Comparison of ENCODE assay signal across 1 cellular context in genomic region chr1:42682739-42683529, GRCh38.
TF ChIP-seq lines count a peak whose summit lies in the region.

No MANE protein-coding gene starts in this region.

TF ChIP-seq in K562, 482 proteins besides CTCF, POLR2A, EP300 and RAD21 (continued from another document):
- peak; percentile 69; the same call in 1 of the 2 replicates for TF ChIP-seq EP400 (IDR thresholded peaks at IDR 0.05)
- TF ChIP-seq ZNF583 (CRISPR knock-in tag; IDR thresholded peaks at IDR 0.05): 0 out of 2 replicates have a peak, but pooled peaks have one; percentile 29
- peak; percentile 24; the same call in 1 of the 2 replicates for TF ChIP-seq ZNF239 (CRISPR knock-in tag; IDR thresholded peaks at IDR 0.05)
- TF ChIP-seq HMG20A (CRISPR knock-in tag; conservative IDR thresholded peaks at IDR 0.05): no peak
- peak; percentile 32; the same call in 1 of the 2 replicates for TF ChIP-seq ETV5 (CRISPR knock-in tag; IDR thresholded peaks at IDR 0.05; ENCODE audit: low read depth)
- TF ChIP-seq NELFE (IDR thresholded peaks at IDR 0.05; ENCODE audit: insufficient read depth, insufficient read length): no peak
- no peak for TF ChIP-seq ARID1B (IDR thresholded peaks at IDR 0.05)
- TF ChIP-seq ZNF57 (CRISPR knock-in tag; IDR thresholded peaks at IDR 0.05): peak; percentile 27; the same call in 1 of the 2 replicates
- no peak for TF ChIP-seq BCL6 (CRISPR knock-in tag; IDR thresholded peaks at IDR 0.05)
- no peak for TF ChIP-seq ZNF133 (CRISPR knock-in tag; IDR thresholded peaks at IDR 0.05)
